Comparison of ENCODE assay signal across 8 cellular contexts in the genomic region with DNA sequence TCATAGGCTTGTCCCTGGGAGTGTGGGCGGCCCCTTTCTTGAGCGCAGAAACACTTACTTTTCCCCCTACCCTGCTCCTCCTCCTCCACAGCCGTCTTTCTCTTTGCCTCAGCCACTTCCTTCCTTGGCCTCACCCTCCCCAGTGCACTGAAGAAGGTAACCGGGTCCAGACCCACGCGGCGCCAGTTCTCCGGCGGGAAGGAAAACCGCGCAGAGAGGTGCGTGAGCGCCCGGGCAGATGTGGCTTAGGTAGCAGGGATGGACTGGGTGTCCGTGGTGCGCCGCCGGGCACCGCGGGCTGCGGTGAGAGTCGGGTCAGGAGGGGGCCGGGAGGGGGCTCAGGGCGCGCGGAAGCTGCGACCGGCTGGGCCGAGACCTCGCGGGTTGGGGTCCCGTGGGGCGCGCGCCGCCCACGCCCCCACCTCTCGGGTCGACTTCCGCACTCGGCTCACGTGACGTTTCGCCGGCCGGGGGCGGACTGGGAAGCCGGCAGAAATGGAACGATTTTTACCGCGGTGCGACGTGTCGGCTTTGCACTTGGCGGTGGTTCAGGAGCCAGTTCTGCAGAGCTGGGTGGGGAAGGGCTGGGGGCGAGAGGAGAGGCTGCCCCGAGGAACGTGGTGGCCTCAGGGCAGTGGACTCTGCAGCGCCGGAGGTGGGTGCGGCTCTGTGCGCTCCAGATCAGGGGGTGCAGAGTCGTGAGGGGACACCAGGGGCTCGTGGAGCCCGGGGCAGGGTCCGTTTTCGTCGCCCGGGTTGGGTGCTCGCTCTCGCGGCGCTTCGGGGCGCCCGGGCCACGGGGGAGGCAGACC. TPM values are rescaled to one million over a fixed set of nuclear protein-coding genes. Genes with fewer than 3 reads are reported as not detected.
A peak's percentile ranks its signal among the peaks of the same experiment; 100 is the strongest.
DNase-seq lines count a peak whose midpoint lies in the region; ATAC-seq and TF ChIP-seq lines count a peak whose summit lies in the region.

A gene with protein sequence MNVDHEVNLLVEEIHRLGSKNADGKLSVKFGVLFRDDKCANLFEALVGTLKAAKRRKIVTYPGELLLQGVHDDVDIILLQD (plus strand): TSS at position 88 of the 812 bp plus-strand sequence. CDS start 5,416 bp downstream, outside the sequence.

- H3K27me3 ChIP-seq in ovary (no peaks in the 10 kb centered on the region), tibial artery (no peaks in the 10 kb centered on the region)

- H3K4me1 ChIP-seq in ovary (ENCODE audit: insufficient read depth), result no peaks in the 10 kb centered on the region
- peaks cover 0 to 15% (median 7%) of the 10 kb centered on the region in 4 donors for H3K4me1 ChIP-seq in tibial artery

- no peak for TF ChIP-seq POLR2A in ovary (IDR thresholded peaks at IDR 0.05)

- TF ChIP-seq CTCF in glutamatergic neuron (IDR thresholded peaks at IDR 0.05; ENCODE audit: partially characterized antibody, unreplicated experiment) (no peak), ovary (IDR thresholded peaks at IDR 0.05) (no peak), tibial artery (IDR thresholded peaks at IDR 0.05) (no peak)

- H3K4me1 Mint-ChIP-seq in glutamatergic neuron (ENCODE audit: low read depth, unreplicated experiment), result peaks cover 21% of the 10 kb centered on the region

- H3K9ac ChIP-seq in SK-N-MC (ENCODE audit: insufficient read length), result peak within 1 kb of the TSS; percentile 87

- H3K4me3 ChIP-seq in SK-N-MC (peak within 1 kb of the TSS; percentile 86), ovary (peak within 1 kb of the TSS; percentile 90), tibial artery (peak within 1 kb of the TSS; percentile 93 to 96)

- TF ChIP-seq EP300 in ovary (IDR thresholded peaks at IDR 0.05), result no peak

- intact Hi-C loops in ovary (cut with DNase I) (loop anchor here in 1 of 4 donors (10.0 kb wide), 1 partner anchor 84 kb away; no protein-coding TSS in a partner anchor), tibial artery (cut with DNase I; ENCODE audit: low total_unique reads) (loop anchor here (10.0 kb wide), 1 partner anchor 106 kb away; a partner anchor contains a TSS)

- peak within 1 kb of the TSS; percentile 96 for H3K4me3 Mint-ChIP-seq in glutamatergic neuron (ENCODE audit: unreplicated experiment)

- no peaks in the 10 kb centered on the region for H3K36me3 Mint-ChIP-seq in glutamatergic neuron (ENCODE audit: unreplicated experiment)

- H3K27ac Mint-ChIP-seq in glutamatergic neuron (ENCODE audit: unreplicated experiment), result peak within 1 kb of the TSS; percentile 95

- H3K27me3 Mint-ChIP-seq in glutamatergic neuron (ENCODE audit: unreplicated experiment), result peaks cover 5% of the 10 kb centered on the region

- ATAC-seq in GM21825 (IDR thresholded peaks at IDR 0.05; ENCODE audit: unreplicated experiment), result peak; percentile 61

- peak; percentile 74 for DNase-seq in EH (ENCODE audit: low read depth)
- peak; percentile 92 to 94 for DNase-seq in Kasumi-1 (lab: John Stamatoyannopoulos, UW)
- DNase-seq in SK-N-MC (ENCODE audit: low read depth, low spot score), result peak; percentile 42
- peak; percentile 90 for DNase-seq in activated naive CD4-positive, alpha-beta T cell treated with anti-CD3 and anti-CD28 coated beads, Interleukin-2, amount 50 U/mL, for 16 hours
- peak; percentile 79 for DNase-seq in glutamatergic neuron
- DNase-seq in ovary, result peak; percentile 26 to 60 (median 47)
- peak; percentile 57 to 74 for DNase-seq in tibial artery

- H3K36me3 ChIP-seq in SK-N-MC (ENCODE audit: insufficient read depth, low read length) (peaks cover 3% of the 10 kb centered on the region; the same call in 1 of the 2 replicates), ovary (no peaks in the 10 kb centered on the region), tibial artery (no peaks in the 10 kb centered on the region)

- H3K9me3 Mint-ChIP-seq in glutamatergic neuron (ENCODE audit: unreplicated experiment), result peaks cover 15% of the 10 kb centered on the region

- H3K9me3 ChIP-seq in SK-N-MC (ENCODE audit: low read depth, low read length) (no peaks in the 10 kb centered on the region), ovary (no peaks in the 10 kb centered on the region), tibial artery (no peaks in the 10 kb centered on the region)

- WGBS in ovary, 3 donors, result 0 to 1% (median 0%) methylated on average over 69 to 77 of the region's 77 CpGs

- H3K27ac ChIP-seq in SK-N-MC (peak within 1 kb of the TSS; percentile 75; the same call in 1 of the 2 replicates), ovary (peak within 1 kb of the TSS in 1 of 2 donors; percentile 27), tibial artery (peak within 1 kb of the TSS; percentile 74 to 82)

RNA-seq across cellular contexts. Expression of the gene that starts here (rescaled TPM):
- 33.2 TPM for total RNA-seq in glutamatergic neuron (ENCODE audit: unreplicated experiment)
- 10 to 100 TPM in 1 of 7 donors, 1 to 10 TPM in 6; 1.7 to 21.9 (median 5.2) TPM for total RNA-seq in ovary
- 10 to 100 TPM in 1 of 2 donors, 1 to 10 TPM in 1; 9.6 to 23.5 TPM for polyA plus RNA-seq in ovary

Comparison
In these comparisons a context has a peak if more than half of its experiments do, and no peak if none do; other contexts are left out.
1. DNase-seq: peak in every context shown above with its lines; median percentile 93 in Kasumi-1; 90 in activated naive CD4-positive, alpha-beta T cell treated with anti-CD3 and anti-CD28 coated beads, Interleukin-2, amount 50 U/mL, for 16 hours; 79 in glutamatergic neuron; 74 in EH; 66 in tibial artery; 47 in ovary; 42 in SK-N-MC.